Comparison of ENCODE assay signal across 20 cellular contexts in the genomic region with DNA sequence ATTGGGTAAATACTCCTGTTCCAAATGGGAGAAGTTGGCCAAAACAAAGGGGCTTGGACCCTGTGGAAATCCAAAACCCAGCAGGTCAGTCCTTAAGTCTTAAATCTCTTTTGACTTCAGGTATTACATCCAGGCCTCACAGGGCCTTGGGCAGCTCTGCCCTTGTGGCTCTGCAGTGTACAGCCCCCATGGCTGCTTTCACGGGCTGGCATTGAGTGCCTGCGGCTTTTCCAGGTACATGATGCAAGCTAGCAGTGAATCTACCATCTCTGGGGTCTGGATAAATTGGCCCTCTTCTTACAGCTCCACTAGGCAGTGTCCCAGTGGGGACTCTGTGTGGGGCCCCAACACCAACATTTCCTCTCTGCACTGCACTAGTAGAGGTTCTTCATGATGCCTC.
"Had no signal": no experiment of that assay in that cellular context is flagged by ENCODE, and none has a peak within 500 bp of the region (broad histone marks: within the 10 kb centered on the region; RNA-seq: fewer than 3 reads in every experiment).

No MANE protein-coding gene starts in this region.

- H3K4me1 Mint-ChIP-seq: immature natural killer cell, memory B cell, naive B cell had no signal

- H3K36me3 Mint-ChIP-seq: immature natural killer cell, mesothelial cell of epicardium had no signal

- ATAC-seq: left cardiac atrium, left colon, left lobe of liver, left lung, left ventricle myocardium superior, lower lobe of right lung, mucosa of descending colon had no signal

- H3K4me3 Mint-ChIP-seq: immature natural killer cell, memory B cell, mesothelial cell of epicardium, naive B cell had no signal

- H3K27ac Mint-ChIP-seq: memory B cell, mesothelial cell of epicardium had no signal

- DNase-seq: hippocampal formation, hypothalamus, immature natural killer cell, islet precursor cell, kidney, kidney glomerular epithelial cell, left cardiac atrium, left colon, left lung, left ventricle myocardium inferior, left ventricle myocardium superior, lower lobe of right lung, mammary epithelial cell, mesendoderm, midbrain, mucosa of descending colon, naive B cell had no signal
